Comparison of ENCODE assay signal across 2 cellular contexts in the genomic region with DNA sequence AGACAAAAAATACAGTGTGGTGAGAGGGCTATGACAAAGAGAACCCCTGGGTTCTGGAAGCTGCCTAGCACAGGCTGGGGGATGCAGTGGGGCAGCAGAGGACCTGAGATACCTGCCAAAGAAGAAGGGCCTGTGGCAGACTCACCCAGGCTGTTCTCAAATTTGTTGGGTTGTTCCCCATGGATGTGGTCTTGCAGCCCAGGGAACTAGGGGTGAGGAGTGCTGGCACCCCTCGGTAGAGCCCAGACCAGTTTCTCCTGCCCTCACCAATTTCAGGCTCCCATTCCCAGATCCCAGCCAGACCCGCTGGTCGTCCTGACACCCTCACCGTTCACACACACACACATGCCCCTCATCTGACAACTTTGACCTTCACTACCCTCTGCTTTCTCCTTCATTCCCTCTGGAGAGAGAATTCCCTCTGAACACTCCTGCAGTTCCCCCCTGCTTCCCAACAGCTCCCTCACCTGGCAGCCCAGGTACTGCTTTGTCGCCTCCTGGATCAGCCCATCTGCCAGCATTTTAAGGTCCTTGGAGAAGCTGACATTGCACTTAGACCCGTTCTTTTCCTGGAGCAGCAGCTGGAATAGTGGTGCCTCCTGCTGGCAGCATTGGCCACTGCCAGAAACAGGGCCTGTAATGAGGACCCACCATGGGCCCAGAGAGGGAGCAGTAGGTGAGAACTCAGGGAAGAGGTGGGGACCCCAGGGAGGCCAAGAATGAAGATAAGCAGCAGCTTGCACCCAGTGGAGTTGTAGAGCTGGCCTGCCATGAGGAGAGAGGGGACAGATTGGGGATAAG.
TF ChIP-seq lines count a peak whose summit lies in the region.

No MANE protein-coding gene starts in this region.

TF ChIP-seq in SK-N-SH treated with all-trans-retinoic acid at 6 μM for 48 hours, 23 proteins besides CTCF, POLR2A, EP300 and RAD21:
- TF ChIP-seq ESRRG (CRISPR knock-in tag; IDR thresholded peaks at IDR 0.05) = no peak
- TF ChIP-seq, protein P1, sequence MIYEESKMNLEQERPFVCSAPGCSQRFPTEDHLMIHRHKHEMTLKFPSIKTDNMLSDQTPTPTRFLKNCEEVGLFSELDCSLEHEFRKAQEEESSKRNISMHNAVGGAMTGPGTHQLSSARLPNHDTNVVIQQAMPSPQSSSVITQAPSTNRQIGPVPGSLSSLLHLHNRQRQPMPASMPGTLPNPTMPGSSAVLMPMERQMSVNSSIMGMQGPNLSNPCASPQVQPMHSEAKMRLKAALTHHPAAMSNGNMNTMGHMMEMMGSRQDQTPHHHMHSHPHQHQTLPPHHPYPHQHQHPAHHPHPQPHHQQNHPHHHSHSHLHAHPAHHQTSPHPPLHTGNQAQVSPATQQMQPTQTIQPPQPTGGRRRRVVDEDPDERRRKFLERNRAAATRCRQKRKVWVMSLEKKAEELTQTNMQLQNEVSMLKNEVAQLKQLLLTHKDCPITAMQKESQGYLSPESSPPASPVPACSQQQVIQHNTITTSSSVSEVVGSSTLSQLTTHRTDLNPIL (CRISPR knock-in tag; IDR thresholded peaks at IDR 0.05; ENCODE audit: low read depth) = no peak
- TF ChIP-seq GLIS3 (CRISPR knock-in tag; IDR thresholded peaks at IDR 0.05) = no peak
- TF ChIP-seq CSDC2 (CRISPR knock-in tag; IDR thresholded peaks at IDR 0.05) = no peak
- no peak for TF ChIP-seq ZNF8 (CRISPR knock-in tag; IDR thresholded peaks at IDR 0.05)
- TF ChIP-seq ZC3H10 (CRISPR knock-in tag; IDR thresholded peaks at IDR 0.05) = no peak
- no peak for TF ChIP-seq ZNF70 (CRISPR knock-in tag; IDR thresholded peaks at IDR 0.05)
- no peak for TF ChIP-seq ISL1 (CRISPR knock-in tag; IDR thresholded peaks at IDR 0.05)
- TF ChIP-seq ZNF565 (CRISPR knock-in tag; conservative IDR thresholded peaks at IDR 0.05; ENCODE audit: low read depth) = no peak
- TF ChIP-seq, protein P2, sequence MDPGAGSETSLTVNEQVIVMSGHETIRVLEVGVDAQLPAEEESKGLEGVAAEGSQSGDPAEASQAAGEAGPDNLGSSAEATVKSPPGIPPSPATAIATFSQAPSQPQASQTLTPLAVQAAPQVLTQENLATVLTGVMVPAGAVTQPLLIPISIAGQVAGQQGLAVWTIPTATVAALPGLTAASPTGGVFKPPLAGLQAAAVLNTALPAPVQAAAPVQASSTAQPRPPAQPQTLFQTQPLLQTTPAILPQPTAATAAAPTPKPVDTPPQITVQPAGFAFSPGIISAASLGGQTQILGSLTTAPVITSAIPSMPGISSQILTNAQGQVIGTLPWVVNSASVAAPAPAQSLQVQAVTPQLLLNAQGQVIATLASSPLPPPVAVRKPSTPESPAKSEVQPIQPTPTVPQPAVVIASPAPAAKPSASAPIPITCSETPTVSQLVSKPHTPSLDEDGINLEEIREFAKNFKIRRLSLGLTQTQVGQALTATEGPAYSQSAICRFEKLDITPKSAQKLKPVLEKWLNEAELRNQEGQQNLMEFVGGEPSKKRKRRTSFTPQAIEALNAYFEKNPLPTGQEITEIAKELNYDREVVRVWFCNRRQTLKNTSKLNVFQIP (CRISPR knock-in tag; IDR thresholded peaks at IDR 0.05; ENCODE audit: borderline replicate concordance, low read depth) = no peak
- no peak for TF ChIP-seq TOX (CRISPR knock-in tag; IDR thresholded peaks at IDR 0.05; ENCODE audit: borderline replicate concordance)
- TF ChIP-seq PPARA (CRISPR knock-in tag; IDR thresholded peaks at IDR 0.05; ENCODE audit: borderline replicate concordance) = no peak
- TF ChIP-seq, protein P3, sequence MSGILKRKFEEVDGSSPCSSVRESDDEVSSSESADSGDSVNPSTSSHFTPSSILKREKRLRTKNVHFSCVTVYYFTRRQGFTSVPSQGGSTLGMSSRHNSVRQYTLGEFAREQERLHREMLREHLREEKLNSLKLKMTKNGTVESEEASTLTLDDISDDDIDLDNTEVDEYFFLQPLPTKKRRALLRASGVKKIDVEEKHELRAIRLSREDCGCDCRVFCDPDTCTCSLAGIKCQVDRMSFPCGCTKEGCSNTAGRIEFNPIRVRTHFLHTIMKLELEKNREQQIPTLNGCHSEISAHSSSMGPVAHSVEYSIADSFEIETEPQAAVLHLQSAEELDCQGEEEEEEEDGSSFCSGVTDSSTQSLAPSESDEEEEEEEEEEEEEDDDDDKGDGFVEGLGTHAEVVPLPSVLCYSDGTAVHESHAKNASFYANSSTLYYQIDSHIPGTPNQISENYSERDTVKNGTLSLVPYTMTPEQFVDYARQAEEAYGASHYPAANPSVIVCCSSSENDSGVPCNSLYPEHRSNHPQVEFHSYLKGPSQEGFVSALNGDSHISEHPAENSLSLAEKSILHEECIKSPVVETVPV (CRISPR knock-in tag; IDR thresholded peaks at IDR 0.05) = no peak
- TF ChIP-seq RARB (CRISPR knock-in tag; IDR thresholded peaks at IDR 0.05) = no peak
TF ChIP-seq in SK-N-SH treated with all-trans-retinoic acid at 6 μM for 48 hours: peak in this region for 0.

TF ChIP-seq in K562, 482 proteins besides CTCF, POLR2A, EP300 and RAD21 (continues in another document):
- TF ChIP-seq ZC3H8 (IDR thresholded peaks at IDR 0.05) (no peak), GATAD2A (IDR thresholded peaks at IDR 0.05) (peak; percentile 38; the same call in 1 of the 2 replicates), ARNT (IDR thresholded peaks at IDR 0.05) (0 out of 4 replicates have a peak, but pooled peaks of 1 of the 2 experiments have one; percentile 30), SETDB1 (IDR thresholded peaks at IDR 0.05; ENCODE audit: low read length) (no peak), TRIM28 (IDR thresholded peaks at IDR 0.05) (no peak), TAF9B (IDR thresholded peaks at IDR 0.05; ENCODE audit: partially characterized antibody) (no peak), STAT5A (IDR thresholded peaks at IDR 0.05; ENCODE audit: borderline replicate concordance, low read length) (no peak), THRAP3 (IDR thresholded peaks at IDR 0.05; ENCODE audit: borderline replicate concordance) (no peak), TOE1 (IDR thresholded peaks at IDR 0.05; ENCODE audit: borderline replicate concordance) (0 out of 2 replicates have a peak, but pooled peaks have one; percentile 28), TOE1 (CRISPR knock-in tag; IDR thresholded peaks at IDR 0.05; ENCODE audit: borderline replicate concordance, low read depth) (no peak), JUN (IDR thresholded peaks at IDR 0.05; ENCODE audit: borderline replicate concordance, low read depth, low read length) (0 out of 2 replicates have a peak, but pooled peaks have one; percentile 31), JUN (CRISPR knock-in tag; IDR thresholded peaks at IDR 0.05; ENCODE audit: borderline replicate concordance) (no peak), SPI1 (IDR thresholded peaks at IDR 0.05; ENCODE audit: borderline replicate concordance, low read depth, low read length) (peak; percentile 8; the same call in 1 of the 2 replicates), TAL1 (IDR thresholded peaks at IDR 0.05) (no peak), PRMT5 (CRISPR knock-in tag; IDR thresholded peaks at IDR 0.05) (no peak), MTA1 (IDR thresholded peaks at IDR 0.05; ENCODE audit: borderline replicate concordance) (0 out of 2 replicates have a peak, but pooled peaks have one; percentile 35), MYC (IDR thresholded peaks at IDR 0.05; ENCODE audit: low read depth, low read length) (peak; percentile 21; the same call in 1 of the 2 replicates), MYC (CRISPR knock-in tag; IDR thresholded peaks at IDR 0.05; ENCODE audit: borderline replicate concordance, low read depth) (no peak), ATF7 (IDR thresholded peaks at IDR 0.05) (peak; percentile 45; the same call in 1 of the 2 replicates), KLF1 (tag; IDR thresholded peaks at IDR 0.05) (no peak), ZNF717 (CRISPR knock-in tag; IDR thresholded peaks at IDR 0.05) (no peak), TCF7 (IDR thresholded peaks at IDR 0.05; ENCODE audit: borderline replicate concordance) (no peak)
- TF ChIP-seq, protein P4, sequence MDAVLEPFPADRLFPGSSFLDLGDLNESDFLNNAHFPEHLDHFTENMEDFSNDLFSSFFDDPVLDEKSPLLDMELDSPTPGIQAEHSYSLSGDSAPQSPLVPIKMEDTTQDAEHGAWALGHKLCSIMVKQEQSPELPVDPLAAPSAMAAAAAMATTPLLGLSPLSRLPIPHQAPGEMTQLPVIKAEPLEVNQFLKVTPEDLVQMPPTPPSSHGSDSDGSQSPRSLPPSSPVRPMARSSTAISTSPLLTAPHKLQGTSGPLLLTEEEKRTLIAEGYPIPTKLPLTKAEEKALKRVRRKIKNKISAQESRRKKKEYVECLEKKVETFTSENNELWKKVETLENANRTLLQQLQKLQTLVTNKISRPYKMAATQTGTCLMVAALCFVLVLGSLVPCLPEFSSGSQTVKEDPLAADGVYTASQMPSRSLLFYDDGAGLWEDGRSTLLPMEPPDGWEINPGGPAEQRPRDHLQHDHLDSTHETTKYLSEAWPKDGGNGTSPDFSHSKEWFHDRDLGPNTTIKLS (IDR thresholded peaks at IDR 0.05; ENCODE audit: borderline replicate concordance, low read depth) = no peak
- TF ChIP-seq, protein P5, sequence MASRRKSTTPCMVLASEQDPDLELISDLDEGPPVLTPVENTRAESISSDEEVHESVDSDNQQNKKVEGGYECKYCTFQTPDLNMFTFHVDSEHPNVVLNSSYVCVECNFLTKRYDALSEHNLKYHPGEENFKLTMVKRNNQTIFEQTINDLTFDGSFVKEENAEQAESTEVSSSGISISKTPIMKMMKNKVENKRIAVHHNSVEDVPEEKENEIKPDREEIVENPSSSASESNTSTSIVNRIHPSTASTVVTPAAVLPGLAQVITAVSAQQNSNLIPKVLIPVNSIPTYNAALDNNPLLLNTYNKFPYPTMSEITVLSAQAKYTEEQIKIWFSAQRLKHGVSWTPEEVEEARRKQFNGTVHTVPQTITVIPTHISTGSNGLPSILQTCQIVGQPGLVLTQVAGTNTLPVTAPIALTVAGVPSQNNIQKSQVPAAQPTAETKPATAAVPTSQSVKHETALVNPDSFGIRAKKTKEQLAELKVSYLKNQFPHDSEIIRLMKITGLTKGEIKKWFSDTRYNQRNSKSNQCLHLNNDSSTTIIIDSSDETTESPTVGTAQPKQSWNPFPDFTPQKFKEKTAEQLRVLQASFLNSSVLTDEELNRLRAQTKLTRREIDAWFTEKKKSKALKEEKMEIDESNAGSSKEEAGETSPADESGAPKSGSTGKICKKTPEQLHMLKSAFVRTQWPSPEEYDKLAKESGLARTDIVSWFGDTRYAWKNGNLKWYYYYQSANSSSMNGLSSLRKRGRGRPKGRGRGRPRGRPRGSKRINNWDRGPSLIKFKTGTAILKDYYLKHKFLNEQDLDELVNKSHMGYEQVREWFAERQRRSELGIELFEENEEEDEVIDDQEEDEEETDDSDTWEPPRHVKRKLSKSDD (conservative IDR thresholded peaks at IDR 0.05; ENCODE audit: low read length) = no peak
- TF ChIP-seq, protein P6, sequence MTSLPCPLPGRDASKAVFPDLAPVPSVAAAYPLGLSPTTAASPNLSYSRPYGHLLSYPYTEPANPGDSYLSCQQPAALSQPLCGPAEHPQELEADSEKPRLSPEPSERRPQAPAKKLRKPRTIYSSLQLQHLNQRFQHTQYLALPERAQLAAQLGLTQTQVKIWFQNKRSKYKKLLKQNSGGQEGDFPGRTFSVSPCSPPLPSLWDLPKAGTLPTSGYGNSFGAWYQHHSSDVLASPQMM (CRISPR knock-in tag; IDR thresholded peaks at IDR 0.05) = no peak
- TF ChIP-seq, protein P7, sequence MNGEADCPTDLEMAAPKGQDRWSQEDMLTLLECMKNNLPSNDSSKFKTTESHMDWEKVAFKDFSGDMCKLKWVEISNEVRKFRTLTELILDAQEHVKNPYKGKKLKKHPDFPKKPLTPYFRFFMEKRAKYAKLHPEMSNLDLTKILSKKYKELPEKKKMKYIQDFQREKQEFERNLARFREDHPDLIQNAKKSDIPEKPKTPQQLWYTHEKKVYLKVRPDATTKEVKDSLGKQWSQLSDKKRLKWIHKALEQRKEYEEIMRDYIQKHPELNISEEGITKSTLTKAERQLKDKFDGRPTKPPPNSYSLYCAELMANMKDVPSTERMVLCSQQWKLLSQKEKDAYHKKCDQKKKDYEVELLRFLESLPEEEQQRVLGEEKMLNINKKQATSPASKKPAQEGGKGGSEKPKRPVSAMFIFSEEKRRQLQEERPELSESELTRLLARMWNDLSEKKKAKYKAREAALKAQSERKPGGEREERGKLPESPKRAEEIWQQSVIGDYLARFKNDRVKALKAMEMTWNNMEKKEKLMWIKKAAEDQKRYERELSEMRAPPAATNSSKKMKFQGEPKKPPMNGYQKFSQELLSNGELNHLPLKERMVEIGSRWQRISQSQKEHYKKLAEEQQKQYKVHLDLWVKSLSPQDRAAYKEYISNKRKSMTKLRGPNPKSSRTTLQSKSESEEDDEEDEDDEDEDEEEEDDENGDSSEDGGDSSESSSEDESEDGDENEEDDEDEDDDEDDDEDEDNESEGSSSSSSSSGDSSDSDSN (IDR thresholded peaks at IDR 0.05; ENCODE audit: borderline replicate concordance in 1 of 2, low read depth in 2 of 2, low read length in 2 of 2) = 0 out of 4 replicates have a peak, but pooled peaks of 1 of the 2 experiments have one; percentile 25
- TF ChIP-seq, protein P8, sequence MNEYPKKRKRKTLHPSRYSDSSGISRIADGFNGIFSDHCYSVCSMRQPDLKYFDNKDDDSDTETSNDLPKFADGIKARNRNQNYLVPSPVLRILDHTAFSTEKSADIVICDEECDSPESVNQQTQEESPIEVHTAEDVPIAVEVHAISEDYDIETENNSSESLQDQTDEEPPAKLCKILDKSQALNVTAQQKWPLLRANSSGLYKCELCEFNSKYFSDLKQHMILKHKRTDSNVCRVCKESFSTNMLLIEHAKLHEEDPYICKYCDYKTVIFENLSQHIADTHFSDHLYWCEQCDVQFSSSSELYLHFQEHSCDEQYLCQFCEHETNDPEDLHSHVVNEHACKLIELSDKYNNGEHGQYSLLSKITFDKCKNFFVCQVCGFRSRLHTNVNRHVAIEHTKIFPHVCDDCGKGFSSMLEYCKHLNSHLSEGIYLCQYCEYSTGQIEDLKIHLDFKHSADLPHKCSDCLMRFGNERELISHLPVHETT (CRISPR knock-in tag; conservative IDR thresholded peaks at IDR 0.05 in 1 of 2, IDR thresholded peaks at IDR 0.05 in 1 of 2) = no peak
- TF ChIP-seq, protein P9, sequence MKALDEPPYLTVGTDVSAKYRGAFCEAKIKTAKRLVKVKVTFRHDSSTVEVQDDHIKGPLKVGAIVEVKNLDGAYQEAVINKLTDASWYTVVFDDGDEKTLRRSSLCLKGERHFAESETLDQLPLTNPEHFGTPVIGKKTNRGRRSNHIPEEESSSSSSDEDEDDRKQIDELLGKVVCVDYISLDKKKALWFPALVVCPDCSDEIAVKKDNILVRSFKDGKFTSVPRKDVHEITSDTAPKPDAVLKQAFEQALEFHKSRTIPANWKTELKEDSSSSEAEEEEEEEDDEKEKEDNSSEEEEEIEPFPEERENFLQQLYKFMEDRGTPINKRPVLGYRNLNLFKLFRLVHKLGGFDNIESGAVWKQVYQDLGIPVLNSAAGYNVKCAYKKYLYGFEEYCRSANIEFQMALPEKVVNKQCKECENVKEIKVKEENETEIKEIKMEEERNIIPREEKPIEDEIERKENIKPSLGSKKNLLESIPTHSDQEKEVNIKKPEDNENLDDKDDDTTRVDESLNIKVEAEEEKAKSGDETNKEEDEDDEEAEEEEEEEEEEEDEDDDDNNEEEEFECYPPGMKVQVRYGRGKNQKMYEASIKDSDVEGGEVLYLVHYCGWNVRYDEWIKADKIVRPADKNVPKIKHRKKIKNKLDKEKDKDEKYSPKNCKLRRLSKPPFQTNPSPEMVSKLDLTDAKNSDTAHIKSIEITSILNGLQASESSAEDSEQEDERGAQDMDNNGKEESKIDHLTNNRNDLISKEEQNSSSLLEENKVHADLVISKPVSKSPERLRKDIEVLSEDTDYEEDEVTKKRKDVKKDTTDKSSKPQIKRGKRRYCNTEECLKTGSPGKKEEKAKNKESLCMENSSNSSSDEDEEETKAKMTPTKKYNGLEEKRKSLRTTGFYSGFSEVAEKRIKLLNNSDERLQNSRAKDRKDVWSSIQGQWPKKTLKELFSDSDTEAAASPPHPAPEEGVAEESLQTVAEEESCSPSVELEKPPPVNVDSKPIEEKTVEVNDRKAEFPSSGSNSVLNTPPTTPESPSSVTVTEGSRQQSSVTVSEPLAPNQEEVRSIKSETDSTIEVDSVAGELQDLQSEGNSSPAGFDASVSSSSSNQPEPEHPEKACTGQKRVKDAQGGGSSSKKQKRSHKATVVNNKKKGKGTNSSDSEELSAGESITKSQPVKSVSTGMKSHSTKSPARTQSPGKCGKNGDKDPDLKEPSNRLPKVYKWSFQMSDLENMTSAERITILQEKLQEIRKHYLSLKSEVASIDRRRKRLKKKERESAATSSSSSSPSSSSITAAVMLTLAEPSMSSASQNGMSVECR (CRISPR knock-in tag; IDR thresholded peaks at IDR 0.05) = 0 out of 2 replicates have a peak, but pooled peaks have one; percentile 46
